1 cellular context compared by ENCODE assay signal in the genomic region with DNA sequence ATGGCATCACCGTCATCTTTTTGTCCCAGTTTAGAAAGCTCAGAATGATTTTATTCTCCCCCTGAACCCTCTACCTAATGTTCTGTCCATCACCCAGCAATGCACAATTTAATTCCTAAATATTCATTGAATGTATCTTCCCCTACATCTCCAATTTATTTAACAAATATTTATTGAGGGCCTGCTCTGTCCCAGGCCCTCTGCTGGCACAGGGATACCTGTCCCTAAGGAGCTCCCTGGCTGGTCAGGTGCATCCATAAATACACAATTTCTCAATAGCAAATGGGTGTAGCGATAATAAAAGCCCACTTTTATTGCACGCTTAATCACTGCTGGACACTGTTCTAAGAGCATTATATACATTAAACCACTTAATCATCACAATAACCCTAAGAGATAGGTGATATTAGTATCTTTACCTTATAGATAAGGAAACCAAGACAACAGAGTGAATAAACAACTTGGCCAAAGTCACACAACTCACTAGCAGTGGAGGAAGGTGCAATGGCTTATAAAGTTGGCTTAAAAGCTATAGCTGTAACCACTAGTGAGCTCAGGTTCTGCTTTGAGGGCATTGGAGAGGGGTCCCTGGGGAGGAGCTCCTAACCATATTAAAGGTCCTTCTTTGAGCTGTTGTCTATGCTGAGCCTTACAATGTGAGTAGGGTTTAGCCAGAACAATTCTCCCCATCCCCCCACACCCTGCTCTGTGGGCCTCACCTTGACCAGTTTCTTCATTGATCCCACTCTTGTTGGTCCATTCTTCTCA.
TF ChIP-seq lines count a peak whose summit lies in the region.

No MANE protein-coding gene starts in this region.

TF ChIP-seq in IMR-90, 13 proteins besides CTCF, POLR2A, EP300 and RAD21:
- TF ChIP-seq RCOR1 (IDR thresholded peaks at IDR 0.05; ENCODE audit: insufficient replicate concordance, low read length), result no peak
- no peak for TF ChIP-seq MAZ (IDR thresholded peaks at IDR 0.05; ENCODE audit: borderline replicate concordance, low read depth, low read length)
- TF ChIP-seq BHLHE40 (IDR thresholded peaks at IDR 0.05; ENCODE audit: low read depth, low read length), result no peak
- no peak for TF ChIP-seq SMC3 (IDR thresholded peaks at IDR 0.05; ENCODE audit: low read depth, low read length)
- TF ChIP-seq, protein P1, sequence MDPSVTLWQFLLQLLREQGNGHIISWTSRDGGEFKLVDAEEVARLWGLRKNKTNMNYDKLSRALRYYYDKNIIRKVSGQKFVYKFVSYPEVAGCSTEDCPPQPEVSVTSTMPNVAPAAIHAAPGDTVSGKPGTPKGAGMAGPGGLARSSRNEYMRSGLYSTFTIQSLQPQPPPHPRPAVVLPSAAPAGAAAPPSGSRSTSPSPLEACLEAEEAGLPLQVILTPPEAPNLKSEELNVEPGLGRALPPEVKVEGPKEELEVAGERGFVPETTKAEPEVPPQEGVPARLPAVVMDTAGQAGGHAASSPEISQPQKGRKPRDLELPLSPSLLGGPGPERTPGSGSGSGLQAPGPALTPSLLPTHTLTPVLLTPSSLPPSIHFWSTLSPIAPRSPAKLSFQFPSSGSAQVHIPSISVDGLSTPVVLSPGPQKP (IDR thresholded peaks at IDR 0.05; ENCODE audit: borderline replicate concordance, low read depth, low read length), result no peak
- no peak for TF ChIP-seq FOS (IDR thresholded peaks at IDR 0.05; ENCODE audit: low read depth, low read length)
- TF ChIP-seq, protein P2, sequence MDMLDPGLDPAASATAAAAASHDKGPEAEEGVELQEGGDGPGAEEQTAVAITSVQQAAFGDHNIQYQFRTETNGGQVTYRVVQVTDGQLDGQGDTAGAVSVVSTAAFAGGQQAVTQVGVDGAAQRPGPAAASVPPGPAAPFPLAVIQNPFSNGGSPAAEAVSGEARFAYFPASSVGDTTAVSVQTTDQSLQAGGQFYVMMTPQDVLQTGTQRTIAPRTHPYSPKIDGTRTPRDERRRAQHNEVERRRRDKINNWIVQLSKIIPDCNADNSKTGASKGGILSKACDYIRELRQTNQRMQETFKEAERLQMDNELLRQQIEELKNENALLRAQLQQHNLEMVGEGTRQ (IDR thresholded peaks at IDR 0.05; ENCODE audit: low read depth, low read length), result no peak
- TF ChIP-seq MAFK (IDR thresholded peaks at IDR 0.05; ENCODE audit: low read depth, low read length), result no peak
- TF ChIP-seq MXI1 (IDR thresholded peaks at IDR 0.05; ENCODE audit: borderline replicate concordance, low read depth, low read length), result no peak
- TF ChIP-seq CHD1 (IDR thresholded peaks at IDR 0.05; ENCODE audit: low read depth, low read length), result no peak
- no peak for TF ChIP-seq RFX5 (IDR thresholded peaks at IDR 0.05; ENCODE audit: low read depth, low read length)
- TF ChIP-seq NFE2L2 (IDR thresholded peaks at IDR 0.05; ENCODE audit: low read depth, low read length), result no peak
- TF ChIP-seq CEBPB (IDR thresholded peaks at IDR 0.05; ENCODE audit: low read depth, low read length), result no peak
TF ChIP-seq in IMR-90: peak in this region for 0.
